In genomic region chr1:187054862-187055757, GRCh38 we compare ENCODE assay signal across 18 cellular contexts.
DNase-seq lines count a peak whose midpoint lies in the region; ATAC-seq, FAIRE-seq and TF ChIP-seq lines count a peak whose summit lies in the region.
"Had no signal": no experiment of that assay in that cellular context is flagged by ENCODE, and none has a peak within 500 bp of the region (broad histone marks: within the 10 kb centered on the region; RNA-seq: fewer than 3 reads in every experiment).

No MANE protein-coding gene starts in this region.

- H3K27me3 Mint-ChIP-seq in T-cell, result no peaks in the 10 kb centered on the region
- H3K27me3 Mint-ChIP-seq in HFFc6 (ENCODE audit: insufficient read depth), result no peaks in the 10 kb centered on the region

- H3K27ac Mint-ChIP-seq in T-cell (no peak overlapping the region), HFFc6 (no peak overlapping the region)
- H3K27ac Mint-ChIP-seq: T-helper 1 cell treated with Interleukin-12 subunit alpha and Interleukin-12 subunit beta and Interleukin-4 antibody, amounts not matched to agents 30 μg/mL and 1 μg/mL, for 36 hours had no signal

- no peak for TF ChIP-seq CTCF in A549 (IDR thresholded peaks at IDR 0.05)
- TF ChIP-seq CTCF in bronchial epithelial cell (IDR thresholded peaks at IDR 0.05; ENCODE audit: insufficient read depth, low read length, severe bottlenecking), result no peak
- no peak for TF ChIP-seq CTCF in HFFc6 (IDR thresholded peaks at IDR 0.05)

- H3K36me3 ChIP-seq in bronchial epithelial cell (ENCODE audit: control insufficient read depth, insufficient read depth, low read length), result no peaks in the 10 kb centered on the region
- H3K36me3 ChIP-seq: Peyer's patch had no signal

- no peak overlapping the region for H3K27ac ChIP-seq in A549
- H3K27ac ChIP-seq: GM23248, Peyer's patch had no signal

- no peak for DNase-seq in A549 (ENCODE audit: low read depth in 1 of 2, low spot score in 1 of 2)
- DNase-seq in DMS53 treated with DMSO at 0.1 percent for 48 hours (lab: John Stamatoyannopoulos, UW; ENCODE audit: unreplicated experiment), result peak; percentile 36
- peak; percentile 35 for DNase-seq in NCI-H226
- peak; percentile 28 for DNase-seq in bronchial epithelial cell (ENCODE audit: low read depth)
- no peak for DNase-seq in DMS153 treated with DMSO at 0.1 percent for 48 hours (lab: John Stamatoyannopoulos, UW; ENCODE audit: unreplicated experiment)
- DNase-seq in T-cell, result no peak
- no peak for DNase-seq in HFFc6
- DNase-seq: DMS79, GM23248, HCEC 1CT, Karpas-422, MM.1S, NCI-H1092 treated with DMSO at 0.1 percent for 48 hours, NCI-H187, Peyer's patch had no signal

- no peaks in the 10 kb centered on the region for H3K27me3 ChIP-seq in bronchial epithelial cell (ENCODE audit: control insufficient read depth, insufficient read depth, low read length)
- H3K27me3 ChIP-seq: Peyer's patch had no signal

- POLR2A ChIA-PET in A549 (lab: Yijun Ruan, JAX) (no interaction called here), T-cell (lab: Charles Lee) (no interaction called here)

- H3K9me3 ChIP-seq in A549, result no peaks in the 10 kb centered on the region
- H3K9me3 ChIP-seq: Peyer's patch had no signal

- TF ChIP-seq RAD21 in A549 (conservative IDR thresholded peaks at IDR 0.05 in 1 of 2, IDR thresholded peaks at IDR 0.05 in 1 of 2), result no peak

- no peaks in the 10 kb centered on the region for H3K9me3 Mint-ChIP-seq in T-cell
- no peaks in the 10 kb centered on the region for H3K9me3 Mint-ChIP-seq in HFFc6
- H3K9me3 Mint-ChIP-seq: T-helper 1 cell treated with Interleukin-12 subunit alpha and Interleukin-12 subunit beta and Interleukin-4 antibody, amounts not matched to agents 30 μg/mL and 1 μg/mL, for 36 hours had no signal

- ATAC-seq in A549 (no peak), T-cell (replicated peaks in 1 of 4) (no peak), GM19467 (IDR thresholded peaks at IDR 0.05; ENCODE audit: unreplicated experiment) (no peak)
- ATAC-seq: Right ventricle myocardium inferior had no signal

- H3K4me3 Mint-ChIP-seq in T-cell (no peak overlapping the region), HFFc6 (no peak overlapping the region)
- H3K4me3 Mint-ChIP-seq: T-helper 1 cell treated with Interleukin-12 subunit alpha and Interleukin-12 subunit beta and Interleukin-4 antibody, amounts not matched to agents 30 μg/mL and 1 μg/mL, for 36 hours had no signal

- H3K4me3 ChIP-seq in A549 (no peak overlapping the region), bronchial epithelial cell (ENCODE audit: low read depth, low read length) (no peak overlapping the region)
- H3K4me3 ChIP-seq: GM23248, Peyer's patch had no signal

- FAIRE-seq in A549 (lab: Jason Lieb, UNC) (no peak), bronchial epithelial cell (lab: Jason Lieb, UNC) (no peak)

- H3K4me1 Mint-ChIP-seq in T-cell (peaks cover 2 to 8% (median 3%) of the 10 kb centered on the region in 3 donors), HFFc6 (ENCODE audit: low read depth) (no peaks in the 10 kb centered on the region)

- CTCF ChIA-PET in A549 (lab: Yijun Ruan, JAX), result interaction anchor here (1.0 kb wide), 1 partner anchor 141 kb away, joined by 4 read pairs; no protein-coding TSS in a partner anchor
- CTCF ChIA-PET in T-cell (lab: Charles Lee), result no interaction called here

- H3K36me3 Mint-ChIP-seq in T-cell (no peaks in the 10 kb centered on the region), HFFc6 (ENCODE audit: low read depth) (no peaks in the 10 kb centered on the region)

- TF ChIP-seq EP300 in A549 (IDR thresholded peaks at IDR 0.05), result no peak

- WGBS in A549 (ENCODE audit: missing lambda C conversion rate), result 47% methylated on average over 3 of the region's 3 CpGs

- no peak for TF ChIP-seq POLR2A in A549 (IDR thresholded peaks at IDR 0.05; ENCODE audit: low read length)

- no peak overlapping the region for H3K4me2 ChIP-seq in A549

- no peaks in the 10 kb centered on the region for H3K4me1 ChIP-seq in A549
- H3K4me1 ChIP-seq: Peyer's patch had no signal

TF ChIP-seq in A549, 52 proteins besides CTCF, POLR2A, EP300 and RAD21:
- TF ChIP-seq SMC3 (IDR thresholded peaks at IDR 0.05), result no peak
- no peak for TF ChIP-seq HOXB13 (CRISPR knock-in tag; IDR thresholded peaks at IDR 0.05; ENCODE audit: low read depth)
- TF ChIP-seq MAFK (IDR thresholded peaks at IDR 0.05; ENCODE audit: partially characterized antibody), result peak; percentile 64
TF ChIP-seq in A549: peak in this region for 1.

Comparison
In these comparisons a context has a peak if more than half of its experiments do, and no peak if none do; other contexts are left out.
1. DNase-seq: peak in DMS53 treated with DMSO at 0.1 percent for 48 hours (single experiment), NCI-H226 (single experiment) and bronchial epithelial cell (single experiment); none in A549 (0 of 2), DMS153 treated with DMSO at 0.1 percent for 48 hours (single experiment), T-cell (0 of 34) and HFFc6 (single experiment).